In the genomic region with DNA sequence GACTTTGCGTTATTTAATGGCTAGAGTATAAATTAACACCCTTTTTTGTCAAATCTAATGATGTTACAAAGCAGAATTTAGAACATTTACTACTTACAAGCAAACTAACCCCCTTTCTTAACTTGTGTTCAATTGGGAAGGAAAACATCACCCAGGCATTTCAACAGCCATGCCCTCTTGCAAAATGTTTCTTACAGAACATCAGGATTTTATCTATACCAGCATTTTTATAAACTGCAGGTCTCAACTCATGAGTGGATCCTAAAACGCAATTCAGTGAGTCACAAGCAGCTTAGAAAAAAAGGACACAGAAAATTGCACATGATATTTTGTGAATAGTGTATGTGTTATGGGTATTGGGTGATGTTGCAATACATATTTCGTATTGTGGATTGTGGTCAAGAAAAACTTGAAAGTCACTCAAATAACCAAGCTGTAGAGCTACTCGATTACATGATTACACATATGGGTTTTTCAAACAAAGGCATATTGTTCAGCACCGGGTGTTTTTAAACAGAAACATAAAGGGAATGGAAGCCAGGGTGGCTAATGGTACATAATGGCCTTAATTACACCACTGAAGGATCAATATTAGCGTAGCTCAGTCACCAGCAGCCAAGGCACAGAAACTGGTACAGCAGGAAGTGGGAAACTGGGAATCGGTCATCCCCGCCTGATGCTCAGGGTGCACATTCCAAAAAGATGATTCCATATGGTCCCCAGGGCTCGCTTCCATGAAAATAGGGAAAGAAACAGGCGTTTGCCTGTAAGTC, we compare ENCODE assay signal across 8 cellular contexts. TPM values are rescaled to one million over a fixed set of nuclear protein-coding genes. Genes with fewer than 3 reads are reported as not detected.
A peak's percentile ranks its signal among the peaks of the same experiment; 100 is the strongest.
DNase-seq lines count a peak whose midpoint lies in the region; ATAC-seq and TF ChIP-seq lines count a peak whose summit lies in the region.

No MANE protein-coding gene starts in this region.

- no peak for ATAC-seq in GM21619 (IDR thresholded peaks at IDR 0.05; ENCODE audit: unreplicated experiment)

- no peaks in the 10 kb centered on the region for H3K27me3 ChIP-seq in suprapubic skin

- H3K9me3 ChIP-seq in suprapubic skin, result no peaks in the 10 kb centered on the region

- H3K4me3 ChIP-seq in astrocyte of the cerebellum (ENCODE audit: low read depth, low read length), result peak overlapping the region; percentile 86
- peak overlapping the region; percentile 72 for H3K4me3 ChIP-seq in suprapubic skin

- TF ChIP-seq POLR2A in suprapubic skin (IDR thresholded peaks at IDR 0.05), result no peak

- peaks cover 8% of the 10 kb centered on the region for H3K36me3 ChIP-seq in suprapubic skin

- TF ChIP-seq CTCF in astrocyte of the cerebellum (IDR thresholded peaks at IDR 0.05; ENCODE audit: low read depth, low read length, missing control alignments), result no peak
- TF ChIP-seq CTCF in suprapubic skin (IDR thresholded peaks at IDR 0.05), result no peak

- intact Hi-C loops in head of caudate nucleus (cut with DNase I), result loop anchor here (5.0 kb wide), 2 partner anchors 56 to 194 kb away; partner anchors contain the start of gene PRKAR1A

- peaks cover 54% of the 10 kb centered on the region for H3K4me1 ChIP-seq in suprapubic skin

- no peak for TF ChIP-seq EP300 in suprapubic skin (IDR thresholded peaks at IDR 0.05)

- WGBS in suprapubic skin, result 29% methylated on average over 10 of the region's 10 CpGs

- DNase-seq in NCI-H524 (lab: John Stamatoyannopoulos, UW) (peak; percentile 11 to 35), NCI-H524 treated with DMSO at 0.1 percent for 48 hours (lab: John Stamatoyannopoulos, UW) (no peak), NCI-H146 (lab: John Stamatoyannopoulos, UW) (peak; percentile 96), astrocyte of the cerebellum (ENCODE audit: low read depth) (peak; percentile 44), kidney tubule cell (ENCODE audit: low spot score) (peak; percentile 86), suprapubic skin (ENCODE audit: low spot score in 2 of 2) (no peak), head of caudate nucleus (no peak)

- in situ Hi-C loops in astrocyte of the cerebellum (cut with HindIII; ENCODE audit: low sequenced_read_pairs), result no loop called here

- peak overlapping the region; percentile 95 for H3K27ac ChIP-seq in suprapubic skin

RNA-seq across cellular contexts. Expression of gene WIPI1, which starts 1.4 kb away (rescaled TPM):
- 10 to 100 TPM; 19.3 to 35.1 (median 27.8) TPM for total RNA-seq in suprapubic skin

RNA-seq across cellular contexts. Expression of gene PRKAR1A, which starts 56.3 kb away (rescaled TPM):
- 100 to 1,000 TPM; 245 to 286 (median 264) TPM for total RNA-seq in suprapubic skin

Comparison
In these comparisons a context has a peak if more than half of its experiments do, and no peak if none do; other contexts are left out.
1. DNase-seq: peak in NCI-H524 (2 of 2), NCI-H146 (single experiment), astrocyte of the cerebellum (single experiment) and kidney tubule cell (single experiment); none in NCI-H524 treated with DMSO at 0.1 percent for 48 hours (single experiment), suprapubic skin (0 of 2) and head of caudate nucleus (0 of 42).